In the genomic region with DNA sequence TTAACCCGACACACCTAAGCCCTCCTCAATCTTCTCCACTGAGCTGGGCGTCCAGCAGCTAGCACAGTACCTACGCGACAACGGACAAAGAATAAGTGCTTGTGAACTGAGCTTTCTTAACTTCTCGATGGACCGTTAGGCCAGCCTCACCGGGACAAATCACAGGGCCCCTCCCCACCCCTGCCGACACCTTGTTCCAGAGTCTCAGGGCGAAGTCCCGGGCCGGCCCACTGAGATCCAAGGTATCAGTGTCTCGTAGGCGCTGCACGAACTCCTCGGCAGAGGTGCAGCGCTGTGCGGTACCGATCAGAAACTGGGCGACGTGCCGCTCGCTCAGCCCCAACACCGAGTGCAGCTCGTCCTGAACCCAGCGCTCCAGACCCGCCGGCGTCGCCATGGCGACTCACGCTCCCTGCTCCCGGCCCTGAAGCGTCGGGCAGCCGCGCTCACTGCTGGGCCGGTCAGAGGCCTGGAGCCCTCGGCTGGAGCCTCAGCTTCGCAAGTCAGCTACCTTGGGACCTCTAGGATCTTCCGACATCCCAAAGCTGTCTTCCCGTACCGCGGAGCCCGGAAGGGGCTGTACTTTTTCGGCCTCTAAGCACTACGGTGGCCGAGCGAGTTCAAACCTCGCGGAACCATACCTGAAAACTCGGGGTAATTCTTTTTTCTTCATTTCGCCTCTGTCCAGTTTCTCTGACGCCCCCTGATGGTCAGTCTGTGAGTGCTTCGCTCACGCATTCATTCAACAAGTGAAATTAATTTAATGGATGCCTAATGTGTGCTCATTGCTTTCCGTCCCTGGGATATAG, we compare ENCODE assay signal across 1 cellular context.
TF ChIP-seq lines count a peak whose summit lies in the region.

Gene DHX16 (minus strand): TSS at position 562 of the 809 bp plus-strand sequence. CDS start 165 bp downstream, at position 397.

TF ChIP-seq in SK-N-SH, 30 proteins besides CTCF, POLR2A, EP300 and RAD21 (continued from another document):
- TF ChIP-seq, protein P1, sequence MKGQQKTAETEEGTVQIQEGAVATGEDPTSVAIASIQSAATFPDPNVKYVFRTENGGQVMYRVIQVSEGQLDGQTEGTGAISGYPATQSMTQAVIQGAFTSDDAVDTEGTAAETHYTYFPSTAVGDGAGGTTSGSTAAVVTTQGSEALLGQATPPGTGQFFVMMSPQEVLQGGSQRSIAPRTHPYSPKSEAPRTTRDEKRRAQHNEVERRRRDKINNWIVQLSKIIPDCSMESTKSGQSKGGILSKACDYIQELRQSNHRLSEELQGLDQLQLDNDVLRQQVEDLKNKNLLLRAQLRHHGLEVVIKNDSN (IDR thresholded peaks at IDR 0.05; ENCODE audit: borderline replicate concordance, low read depth): no peak
- TF ChIP-seq ELF1 (IDR thresholded peaks at IDR 0.05) (peak; percentile 90), EZH2phosphoT487 (IDR thresholded peaks at IDR 0.05; ENCODE audit: borderline replicate concordance, low read depth) (no peak), CHD2 (IDR thresholded peaks at IDR 0.05; ENCODE audit: low read length, partially characterized antibody) (peak; percentile 97), USF2 (IDR thresholded peaks at IDR 0.05; ENCODE audit: borderline replicate concordance, low read depth, low read length) (no peak), FOXJ3 (CRISPR knock-in tag; IDR thresholded peaks at IDR 0.05) (no peak), SIN3A (IDR thresholded peaks at IDR 0.05; ENCODE audit: borderline replicate concordance, low read depth, low read length) (peak; percentile 95), POLR2AphosphoS5 (IDR thresholded peaks at IDR 0.05; ENCODE audit: low read depth, low read length) (peak; percentile 80; the same call in 1 of the 2 replicates)
- TF ChIP-seq, protein P2, sequence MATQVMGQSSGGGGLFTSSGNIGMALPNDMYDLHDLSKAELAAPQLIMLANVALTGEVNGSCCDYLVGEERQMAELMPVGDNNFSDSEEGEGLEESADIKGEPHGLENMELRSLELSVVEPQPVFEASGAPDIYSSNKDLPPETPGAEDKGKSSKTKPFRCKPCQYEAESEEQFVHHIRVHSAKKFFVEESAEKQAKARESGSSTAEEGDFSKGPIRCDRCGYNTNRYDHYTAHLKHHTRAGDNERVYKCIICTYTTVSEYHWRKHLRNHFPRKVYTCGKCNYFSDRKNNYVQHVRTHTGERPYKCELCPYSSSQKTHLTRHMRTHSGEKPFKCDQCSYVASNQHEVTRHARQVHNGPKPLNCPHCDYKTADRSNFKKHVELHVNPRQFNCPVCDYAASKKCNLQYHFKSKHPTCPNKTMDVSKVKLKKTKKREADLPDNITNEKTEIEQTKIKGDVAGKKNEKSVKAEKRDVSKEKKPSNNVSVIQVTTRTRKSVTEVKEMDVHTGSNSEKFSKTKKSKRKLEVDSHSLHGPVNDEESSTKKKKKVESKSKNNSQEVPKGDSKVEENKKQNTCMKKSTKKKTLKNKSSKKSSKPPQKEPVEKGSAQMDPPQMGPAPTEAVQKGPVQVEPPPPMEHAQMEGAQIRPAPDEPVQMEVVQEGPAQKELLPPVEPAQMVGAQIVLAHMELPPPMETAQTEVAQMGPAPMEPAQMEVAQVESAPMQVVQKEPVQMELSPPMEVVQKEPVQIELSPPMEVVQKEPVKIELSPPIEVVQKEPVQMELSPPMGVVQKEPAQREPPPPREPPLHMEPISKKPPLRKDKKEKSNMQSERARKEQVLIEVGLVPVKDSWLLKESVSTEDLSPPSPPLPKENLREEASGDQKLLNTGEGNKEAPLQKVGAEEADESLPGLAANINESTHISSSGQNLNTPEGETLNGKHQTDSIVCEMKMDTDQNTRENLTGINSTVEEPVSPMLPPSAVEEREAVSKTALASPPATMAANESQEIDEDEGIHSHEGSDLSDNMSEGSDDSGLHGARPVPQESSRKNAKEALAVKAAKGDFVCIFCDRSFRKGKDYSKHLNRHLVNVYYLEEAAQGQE (IDR thresholded peaks at IDR 0.05; ENCODE audit: low read depth, low read length): peak; percentile 18; the same call in 1 of the 2 replicates
